13 cellular contexts compared by ENCODE assay signal in the genomic region with DNA sequence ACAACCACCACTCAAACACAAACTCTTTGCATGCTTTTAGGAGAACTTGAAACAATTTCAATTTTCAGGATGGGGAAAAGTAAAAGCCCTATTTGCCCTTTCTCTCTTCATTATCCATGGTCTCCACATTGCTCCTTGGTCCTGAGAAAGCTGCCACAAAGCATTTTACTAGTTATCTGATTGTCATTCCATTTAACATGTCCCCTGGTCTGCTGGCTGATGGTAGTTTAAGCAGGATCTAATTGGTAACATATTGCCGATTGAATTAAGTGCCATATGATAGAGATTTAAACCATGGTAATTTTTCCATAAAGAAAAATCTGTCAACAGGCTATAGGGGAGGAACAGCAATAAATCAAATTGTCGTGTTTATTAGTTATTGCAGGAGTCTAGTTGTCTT. TPM values are rescaled to one million over a fixed set of nuclear protein-coding genes. Genes with fewer than 3 reads are reported as not detected.
"Had no signal": no experiment of that assay in that cellular context is flagged by ENCODE, and none has a peak within 500 bp of the region (broad histone marks: within the 10 kb centered on the region; RNA-seq: fewer than 3 reads in every experiment).

No MANE protein-coding gene starts in this region.

- H3K9me3 Mint-ChIP-seq: endodermal cell, neural progenitor cell had no signal

- DNase-seq: activated CD8-positive, alpha-beta memory T cell treated with anti-CD3 and anti-CD28 coated beads, Interleukin-2, amount 50 U/mL, for 48 hours; activated CD8-positive, alpha-beta T cell treated with anti-CD3 and anti-CD28 coated beads, Interleukin-2, amount 10 ng/mL, durations not matched to agents 7 days and 5 days; activated naive CD8-positive, alpha-beta T cell treated with anti-CD3 and anti-CD28 coated beads, Interleukin-2, amount 10 ng/mL, durations not matched to agents 7 days and 5 days; anterior cingulate cortex; cerebellar nuclear complex; dermis blood vessel endothelial cell; erythroblast; ovary; substantia nigra; transverse colon had no signal

- H2AFZ ChIP-seq: hepatocyte, neural progenitor cell had no signal

- H3K79me2 ChIP-seq: hepatocyte had no signal

- H3K36me3 Mint-ChIP-seq: neural progenitor cell had no signal

- ATAC-seq: activated CD8-positive, alpha-beta T cell treated with anti-CD3 and anti-CD28 coated beads, Interleukin-2, amount 10 ng/mL, durations not matched to agents 7 days and 5 days had no signal

- H3K4me3 Mint-ChIP-seq: endodermal cell, neural progenitor cell had no signal

- H3K4me1 ChIP-seq: neural progenitor cell, transverse colon had no signal

- H3K9me3 ChIP-seq: ovary, transverse colon had no signal

- H3K27me3 ChIP-seq: ovary, transverse colon had no signal

- H3K4me1 Mint-ChIP-seq: endodermal cell had no signal

- H3K27ac ChIP-seq: hepatocyte, neural progenitor cell, ovary, transverse colon had no signal

- H3K27ac Mint-ChIP-seq: activated naive CD8-positive, alpha-beta T cell treated with anti-CD3 and anti-CD28 coated beads, Interleukin-2, amount 10 ng/mL, durations not matched to agents 7 days and 5 days; endodermal cell; neural progenitor cell had no signal

- H3K36me3 ChIP-seq: neural progenitor cell, ovary, transverse colon had no signal

- H3K4me2 ChIP-seq: hepatocyte, neural progenitor cell had no signal

- H3K4me3 ChIP-seq: hepatocyte, neural progenitor cell, ovary, transverse colon had no signal

- H3K9ac ChIP-seq: neural progenitor cell had no signal

RNA-seq across cellular contexts. Expression of a gene that starts 3.3 kb away (rescaled TPM):
- total RNA-seq: dermis blood vessel endothelial cell had no signal
